Comparison of ENCODE assay signal across 1 cellular context in the genomic region with DNA sequence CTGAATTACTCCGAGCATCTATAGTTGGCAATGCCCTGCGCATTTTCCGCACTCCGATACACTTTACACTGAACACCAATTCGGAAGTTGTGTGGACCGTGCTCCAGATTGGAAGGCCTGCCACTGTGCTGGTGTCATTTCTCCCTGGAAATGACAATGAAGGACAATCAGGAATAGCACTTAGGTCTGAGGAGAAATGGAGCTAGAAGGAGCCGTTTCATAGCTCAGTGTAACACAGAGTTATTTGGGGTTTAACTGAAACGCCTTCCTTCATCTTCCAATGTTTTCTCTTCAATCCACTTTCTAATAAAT.
TF ChIP-seq lines count a peak whose summit lies in the region.

No MANE protein-coding gene starts in this region.

TF ChIP-seq in GM12878, 131 proteins besides CTCF, POLR2A, EP300 and RAD21:
- TF ChIP-seq EZH2 (IDR thresholded peaks at IDR 0.05; ENCODE audit: borderline replicate concordance, control insufficient read depth, low read depth, low read length) (0 out of 2 replicates have a peak, but pooled peaks have one; percentile 46), IKZF1 (conservative IDR thresholded peaks at IDR 0.05) (no peak)
